Comparison of ENCODE assay signal across 17 cellular contexts in the genomic region with DNA sequence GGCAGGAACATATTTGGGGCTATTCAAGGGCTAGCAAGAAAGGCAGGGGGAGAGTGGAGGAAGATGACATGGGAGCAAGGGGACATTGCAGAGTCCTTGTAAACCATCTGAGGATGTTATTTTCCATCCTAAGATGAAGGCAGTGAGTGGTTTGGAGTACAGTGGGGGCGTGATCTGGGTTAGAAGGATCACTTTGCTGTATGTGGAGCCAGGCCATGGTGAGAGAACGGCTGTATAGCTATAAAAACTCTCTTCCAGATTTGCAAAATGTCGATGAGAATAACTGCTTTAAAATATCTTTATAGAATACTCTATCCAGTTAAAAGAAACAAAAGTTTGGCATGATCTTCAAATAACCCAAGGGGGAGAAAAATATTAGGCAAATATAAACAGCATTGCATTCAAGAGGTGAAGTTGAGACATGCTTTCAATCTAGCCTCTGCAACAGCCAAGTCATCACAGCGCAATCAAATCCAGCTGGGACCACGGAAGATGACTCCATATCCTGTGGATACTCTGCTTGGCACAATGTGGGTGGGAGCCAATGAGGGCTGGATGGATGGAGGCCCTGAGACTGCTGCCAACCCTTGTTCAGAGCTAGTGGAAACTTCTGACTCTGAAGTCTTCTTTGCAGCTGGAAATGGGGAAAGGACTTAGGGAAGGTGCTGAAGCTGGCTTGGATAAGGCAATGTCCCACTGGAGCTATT.
DNase-seq lines count a peak whose midpoint lies in the region; ATAC-seq and TF ChIP-seq lines count a peak whose summit lies in the region.
"Had no signal": no experiment of that assay in that cellular context is flagged by ENCODE, and none has a peak within 500 bp of the region (broad histone marks: within the 10 kb centered on the region; RNA-seq: fewer than 3 reads in every experiment).

No MANE protein-coding gene starts in this region.

- H4K8ac ChIP-seq in IMR-90 (ENCODE audit: low read depth in 2 of 2, low read length in 2 of 2) = peak overlapping the region; percentile 60 to 70

- no peak overlapping the region for H3K4me3 ChIP-seq in AG04450 (ENCODE audit: low read depth, low read length)
- H3K4me3 ChIP-seq in IMR-90 (ENCODE audit: insufficient read depth, low read depth, low read length) = no peak overlapping the region
- H3K4me3 ChIP-seq in thyroid gland (replicated peaks in 1 of 3) = no peak overlapping the region
- H3K4me3 ChIP-seq in vagina = no peak overlapping the region
- H3K4me3 ChIP-seq: body of pancreas, neural progenitor cell had no signal

- H2AFZ ChIP-seq in IMR-90 (replicated peaks; ENCODE audit: low read length, poor library complexity) = peak overlapping the region; percentile 83
- H2AFZ ChIP-seq: neural progenitor cell had no signal

- H3K9ac ChIP-seq in IMR-90 (ENCODE audit: low read depth, low read length) = no peak overlapping the region
- H3K9ac ChIP-seq: KMS-11, neural progenitor cell had no signal

- H3K4ac ChIP-seq in IMR-90 (ENCODE audit: low read depth, low read length) = peak overlapping the region; percentile 81

- peaks cover 5% of the 10 kb centered on the region for H3K9me1 ChIP-seq in IMR-90 (ENCODE audit: insufficient read depth, low read length)

- peak overlapping the region; percentile 81 for H2AK9ac ChIP-seq in IMR-90 (replicated peaks; ENCODE audit: low read depth, low read length, poor library complexity)

- CTCF ChIA-PET in AG04450 (lab: Charles Lee) = interaction anchor here (0.9 to 1.5 kb wide), 3 partner anchors 12 to 415 kb away, joined by 3 read pairs; no protein-coding TSS in a partner anchor
- CTCF ChIA-PET in IMR-90 (lab: Yijun Ruan, JAX) = interaction anchor here (0.8 to 1.0 kb wide), 2 partner anchors 9 to 22 kb away, joined by 3 read pairs; no protein-coding TSS in a partner anchor

- peak overlapping the region; percentile 69; the same call in 1 of the 2 replicates for H3K14ac ChIP-seq in IMR-90 (replicated peaks; ENCODE audit: low read depth, low read length)

- H3K4me2 ChIP-seq in IMR-90 (ENCODE audit: low read depth, low read length) = no peak overlapping the region
- H3K4me2 ChIP-seq: KMS-11, neural progenitor cell had no signal

- H4K5ac ChIP-seq in IMR-90 (ENCODE audit: low read depth, low read length) = no peak overlapping the region

- TF ChIP-seq RAD21 in IMR-90 (IDR thresholded peaks at IDR 0.05; ENCODE audit: low read length) = no peak

- H2BK15ac ChIP-seq in IMR-90 (ENCODE audit: low read depth, low read length) = peak overlapping the region; percentile 81; the same call in 2 of the 3 replicates

- H3K4me1 ChIP-seq in IMR-90 (ENCODE audit: control insufficient read depth, insufficient read depth, low read length) (peaks cover 5% of the 10 kb centered on the region), thyroid gland (no peaks in the 10 kb centered on the region), vagina (peaks cover 9% of the 10 kb centered on the region)
- H3K4me1 ChIP-seq: body of pancreas, neural progenitor cell had no signal

- peak; percentile 46 for DNase-seq in AG04450 (ENCODE audit: low read depth, low spot score)
- DNase-seq in IMR-90 = peak; percentile 84
- peak; percentile 87 for DNase-seq in dermis blood vessel endothelial cell
- DNase-seq in iris pigment epithelial cell (ENCODE audit: low read depth) = peak; percentile 64
- no peak for DNase-seq in T-helper 2 cell
- no peak for DNase-seq in thyroid gland
- DNase-seq in vagina (ENCODE audit: extremely low spot score in 2 of 2) = no peak
- DNase-seq: activated CD4-positive, alpha-beta T cell treated with anti-CD3 and anti-CD28 coated beads for 4 hours; body of pancreas; DND-41; erythroblast; NCI-H2081 treated with DMSO at 0.1 percent for 48 hours; NK-92 treated with Interleukin-12 subunit alpha and Interleukin-12 subunit beta, amount 100 ng/mL, for 24 hours had no signal

- dilution Hi-C loops in IMR-90 (cut with HindIII; ENCODE audit: low sequenced_read_pairs, unreplicated experiment) = no loop called here

- no peaks in the 10 kb centered on the region for H4K20me1 ChIP-seq in IMR-90 (ENCODE audit: insufficient read depth, low read length)

- no peaks in the 10 kb centered on the region for H3K27me3 ChIP-seq in AG04450 (ENCODE audit: control insufficient read depth, insufficient read depth, low read length)
- no peaks in the 10 kb centered on the region for H3K27me3 ChIP-seq in IMR-90 (ENCODE audit: control insufficient read depth, insufficient read depth, low read length)
- no peaks in the 10 kb centered on the region for H3K27me3 ChIP-seq in thyroid gland
- H3K27me3 ChIP-seq in vagina = no peaks in the 10 kb centered on the region
- H3K27me3 ChIP-seq: body of pancreas, neural progenitor cell had no signal

- no peak overlapping the region for H3K56ac ChIP-seq in IMR-90 (ENCODE audit: extremely low read depth, insufficient read depth, low read length)

- BruUV-seq in IMR-90 (replicated peaks; lab: Mats Ljungman, UMichigan) = no TSS peak

- H3K18ac ChIP-seq in IMR-90 (ENCODE audit: low read depth, low read length) = peak overlapping the region; percentile 5

- TF ChIP-seq POLR2A in IMR-90 (IDR thresholded peaks at IDR 0.05; ENCODE audit: low read depth, low read length) (no peak), thyroid gland (IDR thresholded peaks at IDR 0.05) (no peak), vagina (IDR thresholded peaks at IDR 0.05) (no peak)

- intact Hi-C loops in IMR-90 (cut with micrococcal nuclease) (no loop called here), thyroid gland (cut with DNase I) (no loop called here), vagina (cut with DNase I) (no loop called here)

- peak overlapping the region; percentile 86 for H2BK120ac ChIP-seq in IMR-90 (ENCODE audit: low read depth, low read length)

- no CpG with 5 or more reads among the region's 5 CpGs for WGBS in IMR-90 (ENCODE audit: extremely low coverage in 2 of 2, insufficient read length in 1 of 2), 2 experiments
- WGBS in thyroid gland, 2 donors = 76 to 82% methylated on average over 5 of the region's 5 CpGs

- H3K23ac ChIP-seq in IMR-90 (ENCODE audit: low read depth, low read length) = peak overlapping the region; percentile 74; the same call in 1 of the 2 replicates

- peak overlapping the region; percentile 90 for H2AK5ac ChIP-seq in IMR-90 (ENCODE audit: low read depth, low read length)

- ATAC-seq in IMR-90 (ENCODE audit: low read depth) (peak; percentile 94), HG03108 (IDR thresholded peaks at IDR 0.05; ENCODE audit: unreplicated experiment) (no peak)
- ATAC-seq: activated T-helper 17 cell treated with anti-CD3 and anti-CD28 coated beads, Interleukin-2, amount 50 U/mL, for 72 hours; body of pancreas had no signal

- TF ChIP-seq CTCF in AG04450 (IDR thresholded peaks at IDR 0.05; ENCODE audit: low read depth, low read length) = no peak
- no peak for TF ChIP-seq CTCF in IMR-90 (conservative IDR thresholded peaks at IDR 0.05; ENCODE audit: low read depth, low read length)
- TF ChIP-seq CTCF in thyroid gland (IDR thresholded peaks at IDR 0.05) = no peak
- no peak for TF ChIP-seq CTCF in vagina (IDR thresholded peaks at IDR 0.05)

- no peaks in the 10 kb centered on the region for H3K9me3 ChIP-seq in AG04450 (ENCODE audit: control insufficient read depth, insufficient read depth, low read length)
- H3K9me3 ChIP-seq in IMR-90 (ENCODE audit: control insufficient read depth, insufficient read depth, low read length) = no peaks in the 10 kb centered on the region
- H3K9me3 ChIP-seq in thyroid gland = no peaks in the 10 kb centered on the region
- H3K9me3 ChIP-seq in vagina = no peaks in the 10 kb centered on the region
- H3K9me3 ChIP-seq: body of pancreas had no signal

- H3K36me3 ChIP-seq in IMR-90 (ENCODE audit: control insufficient read depth, insufficient read depth, low read length) = no peaks in the 10 kb centered on the region
- no peaks in the 10 kb centered on the region for H3K36me3 ChIP-seq in thyroid gland
- H3K36me3 ChIP-seq in vagina = no peaks in the 10 kb centered on the region
- H3K36me3 ChIP-seq: neural progenitor cell had no signal

- peak overlapping the region; percentile 71; the same call in 1 of the 2 replicates for H2BK20ac ChIP-seq in IMR-90 (ENCODE audit: low read depth, low read length)

- H2BK5ac ChIP-seq in IMR-90 (ENCODE audit: low read depth, low read length, poor library complexity, severe bottlenecking) = peak overlapping the region; percentile 73

- H3K79me1 ChIP-seq in IMR-90 (ENCODE audit: low read depth in 1 of 2, low read length in 2 of 2) = peaks cover 0 to 5% of the 10 kb centered on the region in 2 experiments; a peak in 1 of 4 replicates

- POLR2A ChIA-PET in AG04450 (lab: Yijun Ruan, JAX) (interaction anchor here (0.5 to 1.4 kb wide), 3 partner anchors 106 to 253 kb away, joined by 3 read pairs; no protein-coding TSS in a partner anchor), IMR-90 (lab: Charles Lee; ENCODE audit: unreplicated experiment) (interaction anchor here (0.6 kb wide), 1 partner anchor 220 kb away, joined by 3 read pairs; no protein-coding TSS in a partner anchor)

- H4K91ac ChIP-seq in IMR-90 (ENCODE audit: insufficient read depth, low read depth, low read length) = peak overlapping the region; percentile 27; the same call in 1 of the 2 replicates

- H3K27ac ChIP-seq in AG04450 (ENCODE audit: low read depth, low read length) (peak overlapping the region; percentile 49), IMR-90 (ENCODE audit: insufficient read depth, low read length) (peak overlapping the region; percentile 46), thyroid gland (no peak overlapping the region), vagina (no peak overlapping the region)
- H3K27ac ChIP-seq: body of pancreas, KMS-11, neural progenitor cell had no signal

- in situ Hi-C loops in IMR-90 (cut with MboI; ENCODE audit: low sequenced_read_pairs) = no loop called here

TF ChIP-seq in IMR-90, 13 proteins besides CTCF, POLR2A, EP300 and RAD21 (continues in another document):
- no peak for TF ChIP-seq SMC3 (IDR thresholded peaks at IDR 0.05; ENCODE audit: low read depth, low read length)
- TF ChIP-seq BHLHE40 (IDR thresholded peaks at IDR 0.05; ENCODE audit: low read depth, low read length) = no peak
- TF ChIP-seq MXI1 (IDR thresholded peaks at IDR 0.05; ENCODE audit: borderline replicate concordance, low read depth, low read length) = no peak
- no peak for TF ChIP-seq RFX5 (IDR thresholded peaks at IDR 0.05; ENCODE audit: low read depth, low read length)
- TF ChIP-seq, protein P1, sequence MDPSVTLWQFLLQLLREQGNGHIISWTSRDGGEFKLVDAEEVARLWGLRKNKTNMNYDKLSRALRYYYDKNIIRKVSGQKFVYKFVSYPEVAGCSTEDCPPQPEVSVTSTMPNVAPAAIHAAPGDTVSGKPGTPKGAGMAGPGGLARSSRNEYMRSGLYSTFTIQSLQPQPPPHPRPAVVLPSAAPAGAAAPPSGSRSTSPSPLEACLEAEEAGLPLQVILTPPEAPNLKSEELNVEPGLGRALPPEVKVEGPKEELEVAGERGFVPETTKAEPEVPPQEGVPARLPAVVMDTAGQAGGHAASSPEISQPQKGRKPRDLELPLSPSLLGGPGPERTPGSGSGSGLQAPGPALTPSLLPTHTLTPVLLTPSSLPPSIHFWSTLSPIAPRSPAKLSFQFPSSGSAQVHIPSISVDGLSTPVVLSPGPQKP (IDR thresholded peaks at IDR 0.05; ENCODE audit: borderline replicate concordance, low read depth, low read length) = no peak
- TF ChIP-seq RCOR1 (IDR thresholded peaks at IDR 0.05; ENCODE audit: insufficient replicate concordance, low read length) = no peak

Comparison
In these comparisons a context has a peak if more than half of its experiments do, and no peak if none do; other contexts are left out.
1. DNase-seq: peak in AG04450 (single experiment), IMR-90 (single experiment), dermis blood vessel endothelial cell (single experiment) and iris pigment epithelial cell (single experiment); none in T-helper 2 cell (0 of 5), thyroid gland (0 of 2) and vagina (0 of 2).
2. H3K27ac ChIP-seq: peak in AG04450 (single experiment) and IMR-90 (single experiment); none in thyroid gland (0 of 3) and vagina (single experiment).